Comparison of ENCODE assay signal across 13 cellular contexts in the genomic region with DNA sequence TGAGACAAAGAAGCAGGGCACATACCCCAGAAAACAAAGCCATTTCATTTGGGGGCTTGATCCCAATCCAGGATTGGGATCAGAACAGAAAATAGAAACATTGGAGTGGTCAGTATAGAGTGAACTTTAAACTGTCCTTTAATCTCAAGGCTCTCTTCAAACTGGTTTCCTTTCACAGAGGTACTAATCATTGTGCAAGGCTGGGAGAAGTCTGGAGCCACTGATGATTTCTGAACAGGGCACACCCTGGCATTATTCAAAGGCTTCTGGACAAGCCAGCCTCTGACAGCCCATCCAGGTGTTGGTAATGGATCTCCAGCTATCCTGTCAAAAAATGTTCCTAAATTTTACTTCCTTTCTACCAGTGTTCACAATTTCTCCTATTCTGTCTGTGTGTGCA.
A peak's percentile ranks its signal among the peaks of the same experiment; 100 is the strongest.
DNase-seq lines count a peak whose midpoint lies in the region; ATAC-seq, FAIRE-seq and TF ChIP-seq lines count a peak whose summit lies in the region.
"Had no signal": no experiment of that assay in that cellular context is flagged by ENCODE, and none has a peak within 500 bp of the region (broad histone marks: within the 10 kb centered on the region; RNA-seq: fewer than 3 reads in every experiment).

No MANE protein-coding gene starts in this region.

- H3K27me3 ChIP-seq in CD4-positive, CD25-positive, alpha-beta regulatory T cell (ENCODE audit: control insufficient read depth, insufficient read depth, low read length), result no peaks in the 10 kb centered on the region
- no peaks in the 10 kb centered on the region for H3K27me3 ChIP-seq in HepG2 (ENCODE audit: control insufficient read depth in 1 of 2, insufficient read depth in 2 of 2, low read length in 2 of 2)
- no peaks in the 10 kb centered on the region for H3K27me3 ChIP-seq in spleen (replicated peaks in 1 of 7)
- H3K27me3 ChIP-seq: tibial nerve had no signal

- no peak for FAIRE-seq in HepG2 (lab: Jason Lieb, UNC)

- BruUV-seq in HepG2 (replicated peaks; lab: Mats Ljungman, UMichigan), result no TSS peak

- no peaks in the 10 kb centered on the region for H3K36me3 ChIP-seq in CD4-positive, CD25-positive, alpha-beta regulatory T cell (ENCODE audit: control insufficient read depth, insufficient read depth, low read length)
- H3K36me3 ChIP-seq in HepG2 (replicated peaks in 1 of 2; ENCODE audit: control insufficient read depth in 1 of 2, insufficient read depth in 2 of 2, low read length in 2 of 2) (no peaks in the 10 kb centered on the region), spleen (no peaks in the 10 kb centered on the region)
- H3K36me3 ChIP-seq: tibial nerve had no signal

- H3K9ac ChIP-seq in HepG2 (ENCODE audit: insufficient read depth, low read depth, low read length), result no peak overlapping the region

- H3K27ac Mint-ChIP-seq in CD4-positive, CD25-positive, alpha-beta regulatory T cell, result no peak overlapping the region
- no peak overlapping the region for H3K27ac Mint-ChIP-seq in activated CD4-positive, alpha-beta memory T cell treated with anti-CD3 and anti-CD28 coated beads for 36 hours

- no peaks in the 10 kb centered on the region for H3K79me2 ChIP-seq in HepG2 (ENCODE audit: insufficient read depth, low read length)

- no peak overlapping the region for H3K27ac ChIP-seq in CD4-positive, CD25-positive, alpha-beta regulatory T cell (ENCODE audit: insufficient read depth, low read length, poor library complexity, severe bottlenecking)
- H3K27ac ChIP-seq in HepG2 (ENCODE audit: extremely low read length, insufficient read depth, low read length) (no peak overlapping the region), spleen (peak overlapping the region in 1 of 8 donors; percentile 50)
- H3K27ac ChIP-seq: tibial nerve had no signal

- TF ChIP-seq POLR2A in HepG2 (IDR thresholded peaks at IDR 0.05; ENCODE audit: insufficient read depth in 1 of 2, low read depth in 2 of 2, low read length in 2 of 2), result no peak
- TF ChIP-seq POLR2A in spleen (IDR thresholded peaks at IDR 0.05), result no peak

- intact Hi-C loops in activated CD4-positive, alpha-beta memory T cell treated with anti-CD3 and anti-CD28 coated beads for 36 hours (cut with micrococcal nuclease), result loop anchor here (10.0 kb wide), 2 partner anchors 196 to 244 kb away; a partner anchor contains a TSS
- intact Hi-C loops in HepG2 (cut with micrococcal nuclease; ENCODE audit: unreplicated experiment) (no loop called here), spleen (cut with DNase I; ENCODE audit: low total_unique reads) (no loop called here)

- peak overlapping the region in 1 of 4 donors; percentile 76 for H3K4me3 Mint-ChIP-seq in CD4-positive, CD25-positive, alpha-beta regulatory T cell
- peak overlapping the region; percentile 67 for H3K4me3 Mint-ChIP-seq in activated CD4-positive, alpha-beta memory T cell treated with anti-CD3 and anti-CD28 coated beads for 36 hours

- H3K4me2 ChIP-seq in HepG2 (ENCODE audit: low read depth, low read length), result peak overlapping the region; percentile 32

- H3K4me3 ChIP-seq in CD4-positive, CD25-positive, alpha-beta regulatory T cell (ENCODE audit: low read depth, low read length), result peak overlapping the region; percentile 66
- H3K4me3 ChIP-seq in HepG2 (replicated peaks in 1 of 3; ENCODE audit: insufficient read depth in 1 of 3, low read depth in 2 of 3, low read length in 3 of 3), result peak overlapping the region in 1 of 3 experiments; percentile 26; a peak in 3 of 6 replicates
- H3K4me3 ChIP-seq in spleen, result peak overlapping the region in 3 of 8 donors; percentile 10 to 20 (median 19)

- TF ChIP-seq CTCF in HepG2 (CRISPR knock-in tag; IDR thresholded peaks at IDR 0.05), result no peak
- TF ChIP-seq CTCF in spleen (IDR thresholded peaks at IDR 0.05 in 8 of 11, conservative IDR thresholded peaks at IDR 0.05 in 3 of 11), result no peak

- in situ Hi-C loops in HepG2 (cut with HindIII; ENCODE audit: extremely low pct_ligation_motif_present, low pct_unique_long_range_greater_than_20kb), result no loop called here

- H4K20me1 ChIP-seq in HepG2 (ENCODE audit: insufficient read depth, low read length), result no peaks in the 10 kb centered on the region

- POLR2A ChIA-PET in activated CD4-positive, alpha-beta memory T cell treated with anti-CD3 and anti-CD28 coated beads for 36 hours (lab: Charles Lee), result no interaction called here
- POLR2A ChIA-PET in HepG2 (lab: Yijun Ruan, JAX), result no interaction called here

- TF ChIP-seq EP300 in HepG2 (IDR thresholded peaks at IDR 0.05; ENCODE audit: low read depth in 2 of 2, low read length in 2 of 2) (no peak), HepG2 (CRISPR knock-in tag; IDR thresholded peaks at IDR 0.05; ENCODE audit: borderline replicate concordance) (no peak)

- no peaks in the 10 kb centered on the region for H3K9me3 Mint-ChIP-seq in CD4-positive, CD25-positive, alpha-beta regulatory T cell
- no peaks in the 10 kb centered on the region for H3K9me3 Mint-ChIP-seq in activated CD4-positive, alpha-beta memory T cell treated with anti-CD3 and anti-CD28 coated beads for 36 hours

- no peak overlapping the region for H2AFZ ChIP-seq in HepG2 (ENCODE audit: low read length)

- CTCF ChIA-PET in activated CD4-positive, alpha-beta memory T cell treated with anti-CD3 and anti-CD28 coated beads for 36 hours (lab: Charles Lee), result no interaction called here
- CTCF ChIA-PET in HepG2 (lab: Yijun Ruan, JAX; ENCODE audit: low intra/inter-chr PET ratio, low total read pairs), result no interaction called here

- H3K9me3 ChIP-seq in CD4-positive, CD25-positive, alpha-beta regulatory T cell (ENCODE audit: control insufficient read depth in 2 of 2, low read length in 2 of 2), result no peaks in the 10 kb centered on the region
- H3K9me3 ChIP-seq in HepG2 (ENCODE audit: low read length) (no peaks in the 10 kb centered on the region), spleen (no peaks in the 10 kb centered on the region)
- H3K9me3 ChIP-seq: tibial nerve had no signal

- peaks cover 0 to 9% (median 1%) of the 10 kb centered on the region in 4 donors for H3K4me1 Mint-ChIP-seq in CD4-positive, CD25-positive, alpha-beta regulatory T cell
- H3K4me1 Mint-ChIP-seq in activated CD4-positive, alpha-beta memory T cell treated with anti-CD3 and anti-CD28 coated beads for 36 hours (ENCODE audit: low read depth), result peaks cover 3% of the 10 kb centered on the region

- no peak for ATAC-seq in CD4-positive, CD25-positive, alpha-beta regulatory T cell (ENCODE audit: low read depth in 2 of 2)
- ATAC-seq in HepG2, result no peak
- ATAC-seq in GM21576 (IDR thresholded peaks at IDR 0.05; ENCODE audit: unreplicated experiment), result no peak

- no peak for DNase-seq in CD4-positive, CD25-positive, alpha-beta regulatory T cell
- DNase-seq in GM03348 (ENCODE audit: low spot score) (peak; percentile 1), HepG2 (ENCODE audit: low spot score) (no peak), spleen (no peak), SW 1271 (lab: John Stamatoyannopoulos, UW) (no peak), SK-N-DZ (ENCODE audit: low spot score) (no peak)
- DNase-seq in activated CD4-positive, alpha-beta memory T cell treated with anti-CD3 and anti-CD28 coated beads for 36 hours, result no peak
- DNase-seq: activated CD8-positive, alpha-beta memory T cell treated with anti-CD3 and anti-CD28 coated beads, Interleukin-2, amount 50 U/mL, for 4 hours; effector CD4-positive, alpha-beta T cell; MM.1S; OCI-M1 had no signal

- no peaks in the 10 kb centered on the region for H3K36me3 Mint-ChIP-seq in CD4-positive, CD25-positive, alpha-beta regulatory T cell
- no peaks in the 10 kb centered on the region for H3K36me3 Mint-ChIP-seq in activated CD4-positive, alpha-beta memory T cell treated with anti-CD3 and anti-CD28 coated beads for 36 hours

- no peaks in the 10 kb centered on the region for H3K4me1 ChIP-seq in CD4-positive, CD25-positive, alpha-beta regulatory T cell (ENCODE audit: control insufficient read depth, insufficient read depth, low read length, poor library complexity, severe bottlenecking)
- H3K4me1 ChIP-seq in HepG2 (ENCODE audit: insufficient read depth, low read length) (no peaks in the 10 kb centered on the region), spleen (peaks cover 0 to 8% (median 0%) of the 10 kb centered on the region in 6 donors)
- H3K4me1 ChIP-seq: tibial nerve had no signal

- H3K27me3 Mint-ChIP-seq in CD4-positive, CD25-positive, alpha-beta regulatory T cell, result peaks cover 4% of the 10 kb centered on the region
- no peaks in the 10 kb centered on the region for H3K27me3 Mint-ChIP-seq in activated CD4-positive, alpha-beta memory T cell treated with anti-CD3 and anti-CD28 coated beads for 36 hours

- no peak for TF ChIP-seq RAD21 in HepG2 (CRISPR knock-in tag; IDR thresholded peaks at IDR 0.05)

TF ChIP-seq in HepG2, 621 proteins besides CTCF, POLR2A, EP300 and RAD21:
- TF ChIP-seq HNRNPUL1 (IDR thresholded peaks at IDR 0.05; ENCODE audit: low read depth, low read length), result no peak
- no peak for TF ChIP-seq ZNF33B (CRISPR knock-in tag; IDR thresholded peaks at IDR 0.05)
